In genomic region chr4:48913346-48913745, GRCh38 we compare ENCODE assay signal across 14 cellular contexts. TPM values are rescaled to one million over a fixed set of nuclear protein-coding genes. Genes with fewer than 3 reads are reported as not detected.
DNase-seq lines count a peak whose midpoint lies in the region; ATAC-seq and TF ChIP-seq lines count a peak whose summit lies in the region.
"Had no signal": no experiment of that assay in that cellular context is flagged by ENCODE, and none has a peak within 500 bp of the region (broad histone marks: within the 10 kb centered on the region; RNA-seq: fewer than 3 reads in every experiment).

No MANE protein-coding gene starts in this region.

- POLR2A ChIA-PET in Panc1 (lab: Charles Lee), result interaction anchor here (0.7 kb wide), 1 partner anchor 33 kb away, joined by 3 read pairs; no protein-coding TSS in a partner anchor

- no TSS peak for BruUV-seq in Panc1 (replicated peaks; lab: Mats Ljungman, UMichigan)

- H3K4me3 ChIP-seq in Panc1 (ENCODE audit: low read depth in 2 of 2, low read length in 2 of 2), result no peak overlapping the region
- no peak overlapping the region for H3K4me3 ChIP-seq in epithelial cell of esophagus (ENCODE audit: low read length)
- H3K4me3 ChIP-seq: heart right ventricle, mucosa of descending colon had no signal

- DNase-seq in ELR (ENCODE audit: low read depth) (peak; percentile 94), Panc1 (ENCODE audit: low read depth, low spot score) (peak; percentile 60), epithelial cell of esophagus (ENCODE audit: low read depth) (peak; percentile 95), pulmonary artery endothelial cell (ENCODE audit: low read depth, low spot score) (peak; percentile 71), NCI-H1105 treated with DMSO at 0.1 percent for 48 hours (lab: John Stamatoyannopoulos, UW) (no peak), GM13976 (ENCODE audit: low spot score) (no peak), sciatic nerve (ENCODE audit: low spot score) (no peak)
- DNase-seq: activated CD4-positive, alpha-beta memory T cell treated with anti-CD3 and anti-CD28 coated beads, Interleukin-2, amount 10 ng/mL, durations not matched to agents 7 days and 5 days; activated naive CD8-positive, alpha-beta T cell treated with anti-CD3 and anti-CD28 coated beads for 36 hours; heart right ventricle; mucosa of descending colon; NCI-H1436 treated with DMSO at 0.1 percent for 48 hours; Right ventricle myocardium superior had no signal

- no peaks in the 10 kb centered on the region for H3K27me3 ChIP-seq in Panc1 (ENCODE audit: control insufficient read depth, insufficient read depth, low read length)
- H3K27me3 ChIP-seq: heart right ventricle had no signal

- no peak overlapping the region for H3K27ac ChIP-seq in Panc1 (ENCODE audit: low read length)
- H3K27ac ChIP-seq: heart right ventricle had no signal

- no peaks in the 10 kb centered on the region for H3K9me3 ChIP-seq in Panc1 (ENCODE audit: control insufficient read depth, insufficient read depth, low read depth, low read length)
- H3K9me3 ChIP-seq: heart right ventricle, mucosa of descending colon had no signal

- no peaks in the 10 kb centered on the region for H3K36me3 ChIP-seq in Panc1 (ENCODE audit: control insufficient read depth, insufficient read depth, low read length)
- H3K36me3 ChIP-seq: heart right ventricle had no signal

- H3K4me1 ChIP-seq in Panc1 (ENCODE audit: control insufficient read depth, insufficient read depth, low read length), result no peaks in the 10 kb centered on the region
- H3K4me1 ChIP-seq: heart right ventricle had no signal

- TF ChIP-seq CTCF in Panc1 (IDR thresholded peaks at IDR 0.05), result no peak
- no peak for TF ChIP-seq CTCF in epithelial cell of esophagus (IDR thresholded peaks at IDR 0.05; ENCODE audit: insufficient read depth, low read depth, low read length, missing control alignments)
- no peak for TF ChIP-seq CTCF in GM13976 (IDR thresholded peaks at IDR 0.05; ENCODE audit: borderline replicate concordance, control extremely low read depth, extremely low read depth, insufficient read depth, missing control alignments)

- in situ Hi-C loops in Panc1 (cut with HindIII; ENCODE audit: low pct_unique_long_range_greater_than_20kb, low sequenced_read_pairs) (no loop called here), GM13976 (cut with MboI; ENCODE audit: low sequenced_read_pairs, unreplicated experiment) (no loop called here)

- intact Hi-C loops in Panc1 (cut with micrococcal nuclease; ENCODE audit: unreplicated experiment) (no loop called here), sciatic nerve (cut with DNase I) (no loop called here)

- ATAC-seq in Panc1, result peak; percentile 56; the same call in 1 of the 2 replicates
- ATAC-seq in sciatic nerve, result no peak
- no peak for ATAC-seq in GM21825 (IDR thresholded peaks at IDR 0.05; ENCODE audit: unreplicated experiment)
- ATAC-seq: heart right ventricle, mucosa of descending colon had no signal

- CTCF ChIA-PET in Panc1 (lab: Charles Lee), result interaction anchor here (0.9 kb wide), 1 partner anchor 36 kb away, joined by 3 read pairs; no protein-coding TSS in a partner anchor

RNA-seq across cellular contexts. Expression of gene OCIAD2, which starts 6.8 kb away (rescaled TPM):
- total RNA-seq in Panc1 (2021; ENCODE audit: unreplicated experiment), result 32.8 TPM
- polyA plus RNA-seq in Panc1 (2012; ENCODE audit: insufficient read length), result 58.6 TPM
- total RNA-seq in pulmonary artery endothelial cell, result 152 and 206 TPM in 2 replicates
- total RNA-seq in sciatic nerve, result 9.3 TPM

Comparison
In these comparisons a context has a peak if more than half of its experiments do, and no peak if none do; other contexts are left out.
1. DNase-seq: peak in ELR (single experiment), Panc1 (single experiment), epithelial cell of esophagus (single experiment) and pulmonary artery endothelial cell (single experiment); none in NCI-H1105 treated with DMSO at 0.1 percent for 48 hours (single experiment), GM13976 (single experiment) and sciatic nerve (single experiment).